In the genomic region with DNA sequence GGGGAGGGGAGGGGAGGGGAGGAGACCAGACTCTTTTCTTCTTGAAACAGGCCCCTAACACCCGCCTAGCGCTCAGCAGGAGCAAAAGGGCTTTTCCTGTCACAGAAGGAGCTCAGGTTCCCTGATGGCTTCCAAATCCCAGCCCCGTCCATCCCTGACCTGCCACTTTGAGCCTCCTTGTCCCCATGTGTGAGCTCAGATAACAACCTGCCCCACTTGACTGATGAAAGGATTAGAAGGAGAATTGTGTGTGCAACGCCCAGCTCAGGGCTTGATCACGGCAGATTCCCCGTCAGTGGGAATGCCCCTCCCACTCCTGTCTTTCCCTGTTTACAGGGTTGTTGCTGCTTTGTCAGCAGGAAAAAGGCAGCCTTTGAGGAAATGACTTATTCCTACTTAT, we compare ENCODE assay signal across 18 cellular contexts. TPM values are rescaled to one million over a fixed set of nuclear protein-coding genes. Genes with fewer than 3 reads are reported as not detected.
DNase-seq lines count a peak whose midpoint lies in the region; ATAC-seq and TF ChIP-seq lines count a peak whose summit lies in the region.
"Had no signal": no experiment of that assay in that cellular context is flagged by ENCODE, and none has a peak within 500 bp of the region (broad histone marks: within the 10 kb centered on the region; RNA-seq: fewer than 3 reads in every experiment).

No MANE protein-coding gene starts in this region.

- TF ChIP-seq CTCF in hepatocyte (IDR thresholded peaks at IDR 0.05; ENCODE audit: poor library complexity) (no peak), tibial artery (IDR thresholded peaks at IDR 0.05) (no peak), mucosa of descending colon (IDR thresholded peaks at IDR 0.05) (no peak)

- H3K79me2 ChIP-seq in hepatocyte = no peaks in the 10 kb centered on the region

- no peaks in the 10 kb centered on the region for H3K9me3 ChIP-seq in hepatocyte (ENCODE audit: low read depth)
- H3K9me3 ChIP-seq in tibial artery = no peaks in the 10 kb centered on the region
- H3K9me3 ChIP-seq in mucosa of descending colon = no peaks in the 10 kb centered on the region
- H3K9me3 ChIP-seq: A549 had no signal

- H2AFZ ChIP-seq in hepatocyte = no peak overlapping the region

- H3K27ac ChIP-seq in hepatocyte (no peak overlapping the region), tibial artery (no peak overlapping the region)
- H3K27ac ChIP-seq: A549 had no signal

- H3K36me3 ChIP-seq in hepatocyte (replicated peaks; ENCODE audit: insufficient read depth, low read depth) (no peaks in the 10 kb centered on the region), tibial artery (no peaks in the 10 kb centered on the region), mucosa of descending colon (ENCODE audit: low read depth) (no peaks in the 10 kb centered on the region)

- no peak overlapping the region for H3K4me3 ChIP-seq in hepatocyte
- no peak overlapping the region for H3K4me3 ChIP-seq in tibial artery
- no peak overlapping the region for H3K4me3 ChIP-seq in mucosa of descending colon
- H3K4me3 ChIP-seq: A549 had no signal

- H3K4me1 ChIP-seq in hepatocyte (ENCODE audit: insufficient read depth) = no peaks in the 10 kb centered on the region
- H3K4me1 ChIP-seq in tibial artery = no peaks in the 10 kb centered on the region
- H3K4me1 ChIP-seq in mucosa of descending colon (ENCODE audit: low read depth) = no peaks in the 10 kb centered on the region
- H3K4me1 ChIP-seq: A549 had no signal

- WGBS in hepatocyte (ENCODE audit: low lambda C conversion rate, missing lambda C conversion rate) = 23% methylated on average over 5 of the region's 6 CpGs

- no peaks in the 10 kb centered on the region for H3K9me2 ChIP-seq in hepatocyte (replicated peaks; ENCODE audit: insufficient read depth)

- no peaks in the 10 kb centered on the region for H4K20me1 ChIP-seq in hepatocyte (ENCODE audit: insufficient read depth, poor library complexity, severe bottlenecking)

- peak overlapping the region; percentile 34 for H3K4me2 ChIP-seq in hepatocyte
- H3K4me2 ChIP-seq: A549 had no signal

- no peaks in the 10 kb centered on the region for H3K27me3 ChIP-seq in hepatocyte
- H3K27me3 ChIP-seq in tibial artery = peaks cover 0 to 62% of the 10 kb centered on the region in 2 donors

- intact Hi-C loops in tibial artery (cut with DNase I; ENCODE audit: low total_unique reads) = no loop called here
- intact Hi-C loops in mucosa of descending colon (cut with DNase I, micrococcal nuclease) = no loop called here

- ATAC-seq in mucosa of descending colon = no peak
- ATAC-seq: A549 had no signal

- DNase-seq in NCI-H2171 treated with DMSO at 0.1 percent for 48 hours (lab: John Stamatoyannopoulos, UW) = peak; percentile 13
- DNase-seq in NCI-H2171 (lab: John Stamatoyannopoulos, UW) = no peak
- DNase-seq in NCI-H82 (lab: John Stamatoyannopoulos, UW) = peak; percentile 94
- DNase-seq in hepatocyte (ENCODE audit: low spot score) = peak; percentile 40
- DNase-seq in retina = peak; percentile 46
- DNase-seq in tibial artery = no peak
- DNase-seq in EL = no peak
- no peak for DNase-seq in mucosa of descending colon
- DNase-seq: activated naive CD4-positive, alpha-beta T cell treated with anti-CD3 and anti-CD28 coated beads, Interleukin-2, amount 10 ng/mL, durations not matched to agents 7 days and 5 days; central memory CD4-positive, alpha-beta T cell; NCI-H1694 treated with DMSO at 0.1 percent for 48 hours; RPMI8226 had no signal

RNA-seq across cellular contexts. Expression of a gene that starts 5.9 kb away (rescaled TPM):
- total RNA-seq in hepatocyte (not detected in 2 replicates), mucosa of descending colon (1 to 10 TPM in 1 of 3 donors, under 1 TPM in 2; 0.22 to 1.8 (median 0.29) TPM)
- not detected in 2 replicates for polyA plus RNA-seq in hepatocyte
- total RNA-seq: myocyte; T-helper 2 cell treated with Interferon-gamma antibody and Interleukin-4, amounts not matched to agents 100 ng/mL and 5 ng/mL, for 36 hours had no signal

RNA-seq across cellular contexts. Expression of a gene that starts 23.6 kb away (rescaled TPM):
- total RNA-seq in hepatocyte (0.27 and 0.52 TPM in 2 replicates), mucosa of descending colon (under 1 TPM in 2 of 3 donors, not detected in 1; 0.07 to 0.19 TPM)
- 0.04 TPM in 1 of 2 replicates, not detected in the other for polyA plus RNA-seq in hepatocyte
- total RNA-seq: H7, myocyte had no signal
- polyA plus RNA-seq: A549 had no signal

RNA-seq across cellular contexts. Expression of a gene that starts 24.3 kb away (rescaled TPM):
- 3.3 and 3.5 TPM in 2 replicates for total RNA-seq in hepatocyte
- polyA plus RNA-seq in hepatocyte = 2.2 and 4.6 TPM in 2 replicates
- under 1 TPM in 1 of 3 donors, not detected in 2; 0.14 TPM for total RNA-seq in mucosa of descending colon
- total RNA-seq: fibroblast of lung; myocyte; T-helper 2 cell treated with Interferon-gamma antibody and Interleukin-4, amounts not matched to agents 100 ng/mL and 5 ng/mL, for 36 hours; urinary bladder had no signal
- polyA plus RNA-seq: A549, fibroblast of lung had no signal

Comparison
In these comparisons a context has a peak if more than half of its experiments do, and no peak if none do; other contexts are left out.
1. DNase-seq: peak in NCI-H2171 treated with DMSO at 0.1 percent for 48 hours (single experiment), NCI-H82 (single experiment), hepatocyte (single experiment) and retina (single experiment); none in NCI-H2171 (single experiment), tibial artery (0 of 2), EL (single experiment) and mucosa of descending colon (0 of 3).